Comparison of ENCODE assay signal across 8 cellular contexts in genomic region chr1:209648931-209649776, GRCh38. TPM values are rescaled to one million over a fixed set of nuclear protein-coding genes. Genes with fewer than 3 reads are reported as not detected.
DNase-seq lines count a peak whose midpoint lies in the region; ATAC-seq and TF ChIP-seq lines count a peak whose summit lies in the region.

No MANE protein-coding gene starts in this region.

- no peaks in the 10 kb centered on the region for H3K36me3 ChIP-seq in HEK293 (ENCODE audit: control insufficient read depth in 2 of 2, insufficient read depth in 1 of 2, low read length in 2 of 2)
- no peaks in the 10 kb centered on the region for H3K36me3 ChIP-seq in smooth muscle cell (ENCODE audit: low read depth)
- H3K36me3 ChIP-seq in H7 (replicated peaks; ENCODE audit: control insufficient read depth, insufficient read depth, low read length), result no peaks in the 10 kb centered on the region

- peaks cover 39% of the 10 kb centered on the region for H3K4me1 Mint-ChIP-seq in activated CD4-positive, alpha-beta T cell treated with anti-CD3 and anti-CD28 coated beads, Interleukin-2, amount 10 ng/mL, durations not matched to agents 7 days and 5 days

- H3K9me3 ChIP-seq in HEK293 (ENCODE audit: control insufficient read depth, insufficient read depth, low read depth, low read length) (no peaks in the 10 kb centered on the region), smooth muscle cell (replicated peaks; ENCODE audit: low read depth) (no peaks in the 10 kb centered on the region)

- H3K9ac ChIP-seq in smooth muscle cell (ENCODE audit: low read depth), result peak overlapping the region; percentile 10

- ATAC-seq in foreskin keratinocyte, result no peak

- H3K27ac ChIP-seq in HEK293 (ENCODE audit: extremely low read depth, low read depth, low read length) (no peak overlapping the region; the same call in 1 of the 2 replicates), foreskin keratinocyte (peak overlapping the region; percentile 92), smooth muscle cell (ENCODE audit: low read depth) (peak overlapping the region; percentile 89)

- H3K4me1 ChIP-seq in HEK293 (ENCODE audit: control insufficient read depth, insufficient read depth, low read length), result peaks cover 19% of the 10 kb centered on the region
- H3K4me1 ChIP-seq in foreskin keratinocyte, result peaks cover 34% of the 10 kb centered on the region
- H3K4me1 ChIP-seq in smooth muscle cell (ENCODE audit: low read depth), result peaks cover 11% of the 10 kb centered on the region

- in situ Hi-C loops in G401 (cut with HindIII; ENCODE audit: low sequenced_read_pairs), result no loop called here

- H3K27me3 ChIP-seq in foreskin keratinocyte (no peaks in the 10 kb centered on the region), smooth muscle cell (ENCODE audit: low read depth) (no peaks in the 10 kb centered on the region), H7 (ENCODE audit: control insufficient read depth, insufficient read depth, low read length) (no peaks in the 10 kb centered on the region)

- CTCF ChIA-PET in HEK293 (lab: Yijun Ruan, JAX), result interaction anchor here (0.7 to 1.6 kb wide), 9 partner anchors 14 to 99 kb away, joined by 3 to 6 read pairs (median 3); partner anchors contain the start of gene G0S2
- CTCF ChIA-PET in activated CD4-positive, alpha-beta T cell treated with anti-CD3 and anti-CD28 coated beads, Interleukin-2, amount 10 ng/mL, durations not matched to agents 7 days and 5 days (lab: Charles Lee), result interaction anchor here (0.6 to 1.8 kb wide), 10 partner anchors 10 to 119 kb away, joined by 3 to 8 read pairs (median 3); partner anchors contain the start of gene G0S2

- H3K27ac Mint-ChIP-seq in activated CD4-positive, alpha-beta T cell treated with anti-CD3 and anti-CD28 coated beads, Interleukin-2, amount 10 ng/mL, durations not matched to agents 7 days and 5 days, result no peak overlapping the region

- no peak overlapping the region for H3K4me3 Mint-ChIP-seq in activated CD4-positive, alpha-beta T cell treated with anti-CD3 and anti-CD28 coated beads, Interleukin-2, amount 10 ng/mL, durations not matched to agents 7 days and 5 days

- POLR2A ChIA-PET in HEK293 (lab: Yijun Ruan, JAX), result interaction anchor here (0.7 to 1.0 kb wide), 2 partner anchors 15 to 99 kb away, joined by 3 to 4 read pairs; no protein-coding TSS in a partner anchor
- POLR2A ChIA-PET in activated CD4-positive, alpha-beta T cell treated with anti-CD3 and anti-CD28 coated beads, Interleukin-2, amount 10 ng/mL, durations not matched to agents 7 days and 5 days (lab: Charles Lee), result no interaction called here

- TF ChIP-seq CTCF in HEK293 (tag by site-specific recombination; IDR thresholded peaks at IDR 0.05) (no peak), foreskin keratinocyte (conservative IDR thresholded peaks at IDR 0.05) (no peak), smooth muscle cell (IDR thresholded peaks at IDR 0.05; ENCODE audit: borderline replicate concordance, insufficient read depth, poor library complexity, severe bottlenecking) (no peak)

- 39% methylated on average over 6 of the region's 6 CpGs for WGBS in smooth muscle cell (ENCODE audit: low lambda C conversion rate)

- H3K9me3 Mint-ChIP-seq in activated CD4-positive, alpha-beta T cell treated with anti-CD3 and anti-CD28 coated beads, Interleukin-2, amount 10 ng/mL, durations not matched to agents 7 days and 5 days, result no peaks in the 10 kb centered on the region

- no peak overlapping the region for H2AFZ ChIP-seq in smooth muscle cell (ENCODE audit: low read depth)

- peak overlapping the region; percentile 70 for H3K4me2 ChIP-seq in smooth muscle cell

- no peaks in the 10 kb centered on the region for H3K36me3 Mint-ChIP-seq in activated CD4-positive, alpha-beta T cell treated with anti-CD3 and anti-CD28 coated beads, Interleukin-2, amount 10 ng/mL, durations not matched to agents 7 days and 5 days (ENCODE audit: low read depth)

- H3K4me3 ChIP-seq in HEK293 (ENCODE audit: low read depth, low read length) (no peak overlapping the region), smooth muscle cell (no peak overlapping the region), H7 (ENCODE audit: insufficient read depth, low read depth, low read length) (no peak overlapping the region)

- H3K27me3 Mint-ChIP-seq in activated CD4-positive, alpha-beta T cell treated with anti-CD3 and anti-CD28 coated beads, Interleukin-2, amount 10 ng/mL, durations not matched to agents 7 days and 5 days, result no peaks in the 10 kb centered on the region

- DNase-seq in SKM-1 (lab: John Stamatoyannopoulos, UW; ENCODE audit: unreplicated experiment) (peak; percentile 28), foreskin keratinocyte (peak in 1 of 2 donors; percentile 66), smooth muscle cell (lab: John Stamatoyannopoulos, UW; ENCODE audit: unreplicated experiment) (no peak), G401 (ENCODE audit: low spot score) (no peak), H7 (no peak), activated T-cell treated with anti-CD3 and anti-CD28 coated beads for 4 hours (no peak)
- DNase-seq in activated CD4-positive, alpha-beta T cell treated with anti-CD3 and anti-CD28 coated beads, Interleukin-2, amount 10 ng/mL, durations not matched to agents 7 days and 5 days, result no peak

- peaks cover 14% of the 10 kb centered on the region for H3F3A ChIP-seq in smooth muscle cell (ENCODE audit: low read depth)

- H4K20me1 ChIP-seq in smooth muscle cell (ENCODE audit: low read depth), result peaks cover 16% of the 10 kb centered on the region

- H3K79me2 ChIP-seq in smooth muscle cell (ENCODE audit: low read depth), result no peaks in the 10 kb centered on the region

TF ChIP-seq in HEK293, 187 proteins besides CTCF, POLR2A, EP300 and RAD21 (continues in another document):
- TF ChIP-seq ZEB2 (tag by site-specific recombination; IDR thresholded peaks at IDR 0.05) (peak; percentile 35; the same call in 1 of the 2 replicates), ZNF394 (tag by site-specific recombination; IDR thresholded peaks at IDR 0.05; ENCODE audit: borderline replicate concordance) (peak; percentile 45; the same call in 1 of the 2 replicates), IKZF3 (tag by site-specific recombination; IDR thresholded peaks at IDR 0.05) (no peak), GFI1B (tag by site-specific recombination; IDR thresholded peaks at IDR 0.05) (peak; percentile 68), ZNF660 (tag by site-specific recombination; IDR thresholded peaks at IDR 0.05) (peak; percentile 71; the same call in 1 of the 2 replicates), ZNF544 (tag by site-specific recombination; IDR thresholded peaks at IDR 0.05) (no peak), FEZF1 (tag by site-specific recombination; IDR thresholded peaks at IDR 0.05) (peak; percentile 77), ZNF629 (tag by site-specific recombination; IDR thresholded peaks at IDR 0.05) (0 out of 2 replicates have a peak, but pooled peaks have one; percentile 27), ZNF391 (tag by site-specific recombination; IDR thresholded peaks at IDR 0.05; ENCODE audit: borderline replicate concordance, low read depth) (no peak), REST (tag by site-specific recombination; IDR thresholded peaks at IDR 0.05) (no peak), ZNF366 (tag by site-specific recombination; conservative IDR thresholded peaks at IDR 0.05) (peak; percentile 34; the same call in 1 of the 2 replicates)

RNA-seq across cellular contexts. Expression of gene LAMB3, which starts 3.1 kb away (rescaled TPM):
- total RNA-seq in foreskin keratinocyte (1,286 and 1,603 TPM in 2 replicates), smooth muscle cell (24.0 and 29.2 TPM in 2 replicates)
- polyA plus RNA-seq in foreskin keratinocyte (823 and 1,080 TPM in 2 replicates), smooth muscle cell (17.0 and 67.5 TPM in 2 replicates)
- not detected in 2 replicates for total RNA-seq in G401 (2014; rRNA removed; shearing (Covaris generic))
- 0.45 and 1.0 TPM in 2 replicates for total RNA-seq in H7 (2014; rRNA removed; shearing (Covaris generic))
- total RNA-seq in activated CD4-positive, alpha-beta T cell treated with anti-CD3 and anti-CD28 coated beads, Interleukin-2, amount 10 ng/mL, durations not matched to agents 7 days and 5 days, result 1 to 10 TPM; 1.3 to 1.9 TPM

RNA-seq across cellular contexts. Expression of gene G0S2, which starts 26.1 kb away (rescaled TPM):
- total RNA-seq in foreskin keratinocyte (19.7 and 24.0 TPM in 2 replicates), smooth muscle cell (2.1 and 7.6 TPM in 2 replicates)
- polyA plus RNA-seq in foreskin keratinocyte (22.5 and 29.7 TPM in 2 replicates), smooth muscle cell (5.7 and 6.7 TPM in 2 replicates)
- total RNA-seq in G401 (2014; rRNA removed; shearing (Covaris generic)), result not detected in 2 replicates
- 0.48 and 0.74 TPM in 2 replicates for total RNA-seq in H7 (2014; rRNA removed; shearing (Covaris generic))
- under 1 TPM; 0.56 to 0.64 TPM for total RNA-seq in activated CD4-positive, alpha-beta T cell treated with anti-CD3 and anti-CD28 coated beads, Interleukin-2, amount 10 ng/mL, durations not matched to agents 7 days and 5 days

RNA-seq across cellular contexts. Expression of gene HSD11B1, which starts 55.5 kb away (rescaled TPM):
- 0.56 and 0.61 TPM in 2 replicates for total RNA-seq in foreskin keratinocyte
- 0.29 and 0.54 TPM in 2 replicates for polyA plus RNA-seq in foreskin keratinocyte
- total RNA-seq in smooth muscle cell, result not detected in 2 replicates
- 0.74 TPM in 1 of 2 replicates, not detected in the other for polyA plus RNA-seq in smooth muscle cell
- total RNA-seq in G401 (2014; rRNA removed; shearing (Covaris generic)), result not detected in 2 replicates
- total RNA-seq in H7 (2014; rRNA removed; shearing (Covaris generic)), result not detected in 2 replicates
- 1 to 10 TPM; 1.5 TPM for total RNA-seq in activated CD4-positive, alpha-beta T cell treated with anti-CD3 and anti-CD28 coated beads, Interleukin-2, amount 10 ng/mL, durations not matched to agents 7 days and 5 days

Comparison
In these comparisons a context has a peak if more than half of its experiments do, and no peak if none do; other contexts are left out.
1. RNA of gene LAMB3, which starts 3.1 kb away (total RNA-seq): 1,286 to 1,603 TPM in foreskin keratinocyte; 24.0 to 29.2 TPM in smooth muscle cell, 1.3 to 1.9 TPM in activated CD4-positive, alpha-beta T cell treated with anti-CD3 and anti-CD28 coated beads, Interleukin-2, amount 10 ng/mL, durations not matched to agents 7 days and 5 days, 0.45 to 1.0 TPM in H7 and not detected in G401; every median in the first group is over 10 times any median in the second.